ENCODE assay signal across 12 cellular contexts in genomic region chr2:12167525-12168317, GRCh38.
DNase-seq lines count a peak whose midpoint lies in the region; ATAC-seq and TF ChIP-seq lines count a peak whose summit lies in the region.
"Had no signal": no experiment of that assay in that cellular context is flagged by ENCODE, and none has a peak within 500 bp of the region (broad histone marks: within the 10 kb centered on the region; RNA-seq: fewer than 3 reads in every experiment).

No MANE protein-coding gene starts in this region.

- H3K9ac ChIP-seq in mesenchymal stem cell (ENCODE audit: low read length), result peak overlapping the region; percentile 76

- H3K4me1 ChIP-seq in cardiac muscle cell (ENCODE audit: low read depth) (peaks cover 32% of the 10 kb centered on the region), body of pancreas (no peaks in the 10 kb centered on the region), mesenchymal stem cell (ENCODE audit: control insufficient read depth, insufficient read depth, low read depth, low read length) (peaks cover 2% of the 10 kb centered on the region), upper lobe of right lung (peaks cover 23% of the 10 kb centered on the region)

- H2AFZ ChIP-seq in mesenchymal stem cell (ENCODE audit: low read depth, low read length), result no peak overlapping the region

- H2BK120ac ChIP-seq in mesenchymal stem cell (ENCODE audit: low read depth, low read length), result peak overlapping the region; percentile 36

- H3K36me3 ChIP-seq in cardiac muscle cell (no peaks in the 10 kb centered on the region), body of pancreas (replicated peaks in 1 of 2; ENCODE audit: insufficient read depth in 1 of 2, low read depth in 2 of 2) (no peaks in the 10 kb centered on the region), mesenchymal stem cell (ENCODE audit: control insufficient read depth in 1 of 2, insufficient read depth in 2 of 2, low read depth in 1 of 2, low read length in 2 of 2) (no peaks in the 10 kb centered on the region), upper lobe of right lung (no peaks in the 10 kb centered on the region)
- H3K36me3 ChIP-seq: ascending aorta had no signal

- TF ChIP-seq CTCF in cardiac muscle cell (IDR thresholded peaks at IDR 0.05; ENCODE audit: low read depth, low read length) (no peak), body of pancreas (IDR thresholded peaks at IDR 0.05) (peak in 4 of 7 experiments; percentile 22 to 34 (median 23)), upper lobe of right lung (IDR thresholded peaks at IDR 0.05) (peak; percentile 21)

- H2BK12ac ChIP-seq in mesenchymal stem cell (ENCODE audit: low read length in 2 of 2), result peak overlapping the region; percentile 89 to 92

- H3K4me2 ChIP-seq in mesenchymal stem cell (ENCODE audit: low read length, poor library complexity, severe bottlenecking), result no peak overlapping the region

- no peaks in the 10 kb centered on the region for H3K27me3 ChIP-seq in cardiac muscle cell
- H3K27me3 ChIP-seq in body of pancreas, result no peaks in the 10 kb centered on the region
- no peaks in the 10 kb centered on the region for H3K27me3 ChIP-seq in mesenchymal stem cell (ENCODE audit: control insufficient read depth in 1 of 2, insufficient read depth in 1 of 2, low read length in 2 of 2)
- no peaks in the 10 kb centered on the region for H3K27me3 ChIP-seq in upper lobe of right lung
- H3K27me3 ChIP-seq: ascending aorta had no signal

- peak overlapping the region; percentile 54 to 87 for H3K18ac ChIP-seq in mesenchymal stem cell (ENCODE audit: low read depth in 1 of 2, low read length in 2 of 2)

- H3K23ac ChIP-seq in mesenchymal stem cell (ENCODE audit: low read length in 2 of 2), result no peak overlapping the region

- H2BK15ac ChIP-seq in mesenchymal stem cell (ENCODE audit: low read depth, poor library complexity, severe bottlenecking), result peak overlapping the region; percentile 62

- ATAC-seq in Right ventricle myocardium inferior (no peak), body of pancreas (no peak), upper lobe of right lung (no peak), HG03045 (IDR thresholded peaks at IDR 0.05; ENCODE audit: unreplicated experiment) (no peak)

- H3K9me3 ChIP-seq in cardiac muscle cell (ENCODE audit: low read depth) (no peaks in the 10 kb centered on the region), body of pancreas (no peaks in the 10 kb centered on the region), mesenchymal stem cell (ENCODE audit: control insufficient read depth, low read length) (no peaks in the 10 kb centered on the region), upper lobe of right lung (no peaks in the 10 kb centered on the region)
- H3K9me3 ChIP-seq: ascending aorta had no signal

- H3K27ac ChIP-seq in cardiac muscle cell, result peak overlapping the region; percentile 69
- no peak overlapping the region for H3K27ac ChIP-seq in body of pancreas
- H3K27ac ChIP-seq in mesenchymal stem cell (ENCODE audit: low read length, poor library complexity, severe bottlenecking), result no peak overlapping the region
- no peak overlapping the region for H3K27ac ChIP-seq in upper lobe of right lung

- H2BK5ac ChIP-seq in mesenchymal stem cell (ENCODE audit: low read depth, low read length, poor library complexity, severe bottlenecking), result no peak overlapping the region

- H3K4ac ChIP-seq in mesenchymal stem cell (ENCODE audit: low read depth in 1 of 2, low read length in 2 of 2), result peak overlapping the region; percentile 9 to 37

- no peak overlapping the region for H2AK5ac ChIP-seq in mesenchymal stem cell (ENCODE audit: low read length, severe bottlenecking)

- peak in 1 of 2 donors; percentile 64 for DNase-seq in cardiac muscle cell (ENCODE audit: low read depth in 1 of 2, low spot score in 1 of 2)
- no peak for DNase-seq in Right ventricle myocardium inferior (ENCODE audit: missing footprints)
- peak in 2 of 4 donors; percentile 8 to 28 for DNase-seq in body of pancreas
- no peak for DNase-seq in mesenchymal stem cell
- no peak for DNase-seq in upper lobe of right lung
- DNase-seq in activated CD8-positive, alpha-beta memory T cell treated with anti-CD3 and anti-CD28 coated beads for 24 hours, result no peak
- no peak for DNase-seq in NCI-H226
- DNase-seq: activated CD4-positive, alpha-beta memory T cell treated with anti-CD3 and anti-CD28 coated beads, Interleukin-2, amount 10 ng/mL, durations not matched to agents 7 days and 5 days; NCI-H1105 treated with DMSO at 0.1 percent for 48 hours; stimulated activated CD4-positive, alpha-beta T cell treated with anti-CD3 and anti-CD28 coated beads, Interleukin-1b, Interleukin-23, amount 100 ng/mL, for 48 hours had no signal

- H3K4me3 ChIP-seq in cardiac muscle cell (no peak overlapping the region), body of pancreas (no peak overlapping the region), mesenchymal stem cell (ENCODE audit: insufficient read depth in 1 of 2, low read depth in 1 of 2, low read length in 2 of 2) (no peak overlapping the region), upper lobe of right lung (no peak overlapping the region)
- H3K4me3 ChIP-seq: ascending aorta had no signal

- intact Hi-C loops in Right ventricle myocardium inferior (cut with DNase I), result loop anchor here (5.0 to 10.0 kb wide), 2 partner anchors 545 to 767 kb away; no protein-coding TSS in a partner anchor
- intact Hi-C loops in body of pancreas (cut with DNase I), result no loop called here
- intact Hi-C loops in upper lobe of right lung (cut with DNase I), result no loop called here

- TF ChIP-seq POLR2A in body of pancreas (IDR thresholded peaks at IDR 0.05), result no peak

- peak overlapping the region; percentile 39 for H4K8ac ChIP-seq in mesenchymal stem cell (ENCODE audit: low read length)

- no peaks in the 10 kb centered on the region for H3K79me1 ChIP-seq in mesenchymal stem cell (replicated peaks; ENCODE audit: low read length, poor library complexity, severe bottlenecking)

- 78 to 84% methylated on average over 13 of the region's 13 CpGs for WGBS in body of pancreas, 2 donors
- WGBS in mesenchymal stem cell, result 92% methylated on average over 12 of the region's 13 CpGs

- H3K14ac ChIP-seq in mesenchymal stem cell (ENCODE audit: low read length in 2 of 2), result peak overlapping the region in 1 of 2 experiments; percentile 35

- peak overlapping the region; percentile 87 for H4K91ac ChIP-seq in mesenchymal stem cell (ENCODE audit: low read length)
